14 cellular contexts compared by ENCODE assay signal in genomic region chr10:19713800-19714525, GRCh38.
DNase-seq lines count a peak whose midpoint lies in the region; FAIRE-seq and TF ChIP-seq lines count a peak whose summit lies in the region.
"Had no signal": no experiment of that assay in that cellular context is flagged by ENCODE, and none has a peak within 500 bp of the region (broad histone marks: within the 10 kb centered on the region; RNA-seq: fewer than 3 reads in every experiment).

No MANE protein-coding gene starts in this region.

- WGBS in mammary epithelial cell (ENCODE audit: low coverage, missing lambda C conversion rate), result 23% methylated on average over 14 of the region's 18 CpGs

- H3K27ac ChIP-seq in mammary epithelial cell (ENCODE audit: insufficient read depth, low read depth, low read length) (no peak overlapping the region), breast epithelium (no peak overlapping the region), keratinocyte (ENCODE audit: control insufficient read depth, insufficient read depth, low read length) (no peak overlapping the region), tibial artery (peak overlapping the region in 1 of 2 donors; percentile 13)
- H3K27ac ChIP-seq: A549, Peyer's patch, skin epidermis had no signal

- no peak overlapping the region for H3K4me3 Mint-ChIP-seq in HFFc6
- H3K4me3 Mint-ChIP-seq: immature natural killer cell, type B pancreatic cell had no signal

- H4K20me1 ChIP-seq in mammary epithelial cell (ENCODE audit: insufficient read depth, low read length) (no peaks in the 10 kb centered on the region), keratinocyte (ENCODE audit: control insufficient read depth, extremely low read depth, insufficient read depth, low read length) (no peaks in the 10 kb centered on the region)

- H3K4me3 ChIP-seq in mammary epithelial cell (replicated peaks in 1 of 3; ENCODE audit: insufficient read depth in 1 of 3, low read depth in 2 of 3, low read length in 3 of 3), result no peak overlapping the region
- peak overlapping the region in 1 of 3 donors; percentile 35 for H3K4me3 ChIP-seq in breast epithelium
- no peak overlapping the region for H3K4me3 ChIP-seq in bronchial epithelial cell (ENCODE audit: low read depth, low read length)
- H3K4me3 ChIP-seq in keratinocyte (ENCODE audit: control insufficient read depth in 2 of 3, extremely low read depth in 1 of 3, insufficient read depth in 2 of 3, low read depth in 1 of 3, low read length in 3 of 3), result no peak overlapping the region
- peak overlapping the region; percentile 18 to 24 for H3K4me3 ChIP-seq in tibial artery
- H3K4me3 ChIP-seq: A549, Peyer's patch, skin epidermis had no signal

- no TSS peak for BruUV-seq in mammary epithelial cell (replicated peaks; lab: Mats Ljungman, UMichigan)

- peak overlapping the region; percentile 71 for H2AFZ ChIP-seq in mammary epithelial cell (ENCODE audit: low read depth, low read length)
- H2AFZ ChIP-seq in keratinocyte (ENCODE audit: control insufficient read depth, low read length), result no peak overlapping the region

- no peaks in the 10 kb centered on the region for H3K36me3 ChIP-seq in mammary epithelial cell (ENCODE audit: insufficient read depth, low read length)
- no peaks in the 10 kb centered on the region for H3K36me3 ChIP-seq in breast epithelium
- H3K36me3 ChIP-seq in bronchial epithelial cell (ENCODE audit: control insufficient read depth, insufficient read depth, low read length), result no peaks in the 10 kb centered on the region
- H3K36me3 ChIP-seq in keratinocyte (ENCODE audit: control insufficient read depth in 2 of 2, extremely low read depth in 1 of 2, insufficient read depth in 2 of 2, low read length in 2 of 2), result no peaks in the 10 kb centered on the region
- no peaks in the 10 kb centered on the region for H3K36me3 ChIP-seq in tibial artery

- H3K36me3 Mint-ChIP-seq in HFFc6 (ENCODE audit: low read depth), result peaks cover 6% of the 10 kb centered on the region; the same call in 1 of the 2 replicates

- peaks cover 20% of the 10 kb centered on the region for H3K9me3 Mint-ChIP-seq in HFFc6

- intact Hi-C loops in mammary epithelial cell (cut with micrococcal nuclease) (no loop called here), breast epithelium (cut with DNase I; ENCODE audit: low total_unique reads) (no loop called here), tibial artery (cut with DNase I; ENCODE audit: low total_unique reads) (no loop called here)

- in situ Hi-C loops in mammary epithelial cell (cut with MboI; ENCODE audit: low sequenced_read_pairs in 2 of 2), result no loop called here

- no peaks in the 10 kb centered on the region for H3K9me1 ChIP-seq in keratinocyte (ENCODE audit: control insufficient read depth, extremely low read depth, insufficient read depth, low read length)

- DNase-seq in mammary epithelial cell (no peak), breast epithelium (ENCODE audit: low spot score in 2 of 2) (no peak), bronchial epithelial cell (ENCODE audit: low read depth) (no peak), keratinocyte (ENCODE audit: low read depth, low spot score) (no peak), tibial artery (peak in 1 of 2 donors; percentile 69), NCI-H1694 treated with DMSO at 0.1 percent for 48 hours (lab: John Stamatoyannopoulos, UW) (no peak), HFFc6 (no peak)
- no peak for DNase-seq in activated CD4-positive, CD25-positive, alpha-beta regulatory T cell (lab: John Stamatoyannopoulos, UW)
- DNase-seq: immature natural killer cell, NCI-H2171 treated with DMSO at 0.1 percent for 48 hours, Peyer's patch had no signal

- dilution Hi-C loops in mammary epithelial cell (cut with HindIII; ENCODE audit: low sequenced_read_pairs) (no loop called here), keratinocyte (cut with MboI; ENCODE audit: extremely low pct_ligation_motif_present, low sequenced_read_pairs) (no loop called here)

- no peaks in the 10 kb centered on the region for H3K27me3 Mint-ChIP-seq in HFFc6 (ENCODE audit: insufficient read depth)
- H3K27me3 Mint-ChIP-seq: type B pancreatic cell had no signal

- peaks cover 3% of the 10 kb centered on the region for H3K9me3 ChIP-seq in mammary epithelial cell (replicated peaks; ENCODE audit: insufficient read depth, low read length)
- peaks cover 7 to 16% of the 10 kb centered on the region in 2 donors for H3K9me3 ChIP-seq in breast epithelium
- H3K9me3 ChIP-seq in keratinocyte (ENCODE audit: control insufficient read depth, low read depth, low read length), result no peaks in the 10 kb centered on the region
- peaks cover 0 to 7% (median 0%) of the 10 kb centered on the region in 3 donors for H3K9me3 ChIP-seq in tibial artery
- H3K9me3 ChIP-seq: A549 had no signal

- no peak overlapping the region for H3K27ac Mint-ChIP-seq in HFFc6
- H3K27ac Mint-ChIP-seq: immature natural killer cell, type B pancreatic cell had no signal

- H3K4me1 ChIP-seq in mammary epithelial cell (ENCODE audit: insufficient read depth, low read length) (no peaks in the 10 kb centered on the region), breast epithelium (no peaks in the 10 kb centered on the region), keratinocyte (ENCODE audit: control insufficient read depth, extremely low read depth, insufficient read depth, low read length) (no peaks in the 10 kb centered on the region), tibial artery (no peaks in the 10 kb centered on the region)
- H3K4me1 ChIP-seq: A549, Peyer's patch had no signal

- peak; percentile 7 for FAIRE-seq in bronchial epithelial cell (lab: Jason Lieb, UNC)
- no peak for FAIRE-seq in keratinocyte (lab: Jason Lieb, UNC)
- FAIRE-seq: A549 had no signal

- H3K4me1 Mint-ChIP-seq in HFFc6 (ENCODE audit: low read depth), result no peaks in the 10 kb centered on the region
- H3K4me1 Mint-ChIP-seq: immature natural killer cell had no signal

- peak overlapping the region; percentile 46 for H3K4me2 ChIP-seq in mammary epithelial cell (ENCODE audit: insufficient read depth, low read depth, low read length)
- no peak overlapping the region for H3K4me2 ChIP-seq in keratinocyte (ENCODE audit: control insufficient read depth, extremely low read depth, insufficient read depth, low read depth, low read length)
- H3K4me2 ChIP-seq: A549 had no signal

- H3K79me2 ChIP-seq in mammary epithelial cell (ENCODE audit: insufficient read depth, low read length) (no peaks in the 10 kb centered on the region), keratinocyte (ENCODE audit: control insufficient read depth, insufficient read depth, low read length) (no peaks in the 10 kb centered on the region)

- CTCF ChIA-PET in mammary epithelial cell (lab: Charles Lee; ENCODE audit: low non-redundant PET), result interaction anchor here (0.6 kb wide), 2 partner anchors 361 to 448 kb away, joined by 9 to 13 read pairs; no protein-coding TSS in a partner anchor

- no peak overlapping the region for H3K9ac ChIP-seq in mammary epithelial cell (ENCODE audit: insufficient read depth, low read length)
- H3K9ac ChIP-seq in keratinocyte (ENCODE audit: control insufficient read depth, extremely low read depth, insufficient read depth, low read length), result no peak overlapping the region

- TF ChIP-seq CTCF in mammary epithelial cell (conservative IDR thresholded peaks at IDR 0.05 in 1 of 2, IDR thresholded peaks at IDR 0.05 in 1 of 2; ENCODE audit: extremely low read depth in 1 of 2, insufficient read depth in 1 of 2, low read depth in 1 of 2, low read length in 2 of 2), result peak; percentile 34 to 48
- no peak for TF ChIP-seq CTCF in breast epithelium (IDR thresholded peaks at IDR 0.05)
- no peak for TF ChIP-seq CTCF in bronchial epithelial cell (IDR thresholded peaks at IDR 0.05; ENCODE audit: insufficient read depth, low read length, severe bottlenecking)
- TF ChIP-seq CTCF in keratinocyte (optimal IDR thresholded peaks at IDR 0.05 in 1 of 3, IDR thresholded peaks at IDR 0.05 in 1 of 3, conservative IDR thresholded peaks at IDR 0.05 in 1 of 3; ENCODE audit: extremely low read depth in 1 of 3, insufficient read depth in 2 of 3, low read length in 3 of 3), result peak; percentile 25 to 49 (median 29)
- TF ChIP-seq CTCF in tibial artery (IDR thresholded peaks at IDR 0.05), result no peak
- no peak for TF ChIP-seq CTCF in HFFc6 (IDR thresholded peaks at IDR 0.05)

- H3K27me3 ChIP-seq in mammary epithelial cell (ENCODE audit: insufficient read depth, low read length), result no peaks in the 10 kb centered on the region
- no peaks in the 10 kb centered on the region for H3K27me3 ChIP-seq in breast epithelium
- H3K27me3 ChIP-seq in bronchial epithelial cell (ENCODE audit: control insufficient read depth, insufficient read depth, low read length), result no peaks in the 10 kb centered on the region
- no peaks in the 10 kb centered on the region for H3K27me3 ChIP-seq in keratinocyte (ENCODE audit: control insufficient read depth, extremely low read depth, insufficient read depth, low read length)
- H3K27me3 ChIP-seq in tibial artery, result no peaks in the 10 kb centered on the region
- H3K27me3 ChIP-seq: Peyer's patch had no signal

- no peak for TF ChIP-seq POLR2A in breast epithelium (IDR thresholded peaks at IDR 0.05)

Comparison
In these comparisons a context has a peak if more than half of its experiments do, and no peak if none do; other contexts are left out.
1. CTCF ChIP-seq: peak in mammary epithelial cell (2 of 2) and keratinocyte (3 of 3); none in breast epithelium (0 of 3), bronchial epithelial cell (single experiment), tibial artery (0 of 2) and HFFc6 (single experiment).
2. H3K4me3 ChIP-seq: peak in tibial artery (2 of 2); none in mammary epithelial cell (0 of 3), bronchial epithelial cell (single experiment) and keratinocyte (0 of 3).